Comparison of ENCODE assay signal across 8 cellular contexts in genomic region chr11:119340335-119341221, GRCh38. TPM values are rescaled to one million over a fixed set of nuclear protein-coding genes. Genes with fewer than 3 reads are reported as not detected.
A peak's percentile ranks its signal among the peaks of the same experiment; 100 is the strongest.
DNase-seq lines count a peak whose midpoint lies in the region; ATAC-seq and TF ChIP-seq lines count a peak whose summit lies in the region.

Gene C1QTNF5, minus strand, starts transcription at chr11:119340883. Its CDS starts 486 bp downstream, at chr11:119340397.

- CTCF ChIA-PET in activated CD8-positive, alpha-beta T cell treated with anti-CD3 and anti-CD28 coated beads, Interleukin-2, amount 10 ng/mL, durations not matched to agents 7 days and 5 days (lab: Charles Lee): interaction anchor here (0.6 to 5.1 kb wide), 17 partner anchors 8 to 140 kb away, joined by 3 to 96 read pairs (median 4); partner anchors contain the start of gene USP2
- CTCF ChIA-PET in activated CD8-positive, alpha-beta T cell treated with anti-CD3 and anti-CD28 coated beads for 36 hours (lab: Charles Lee): interaction anchor here (0.6 to 10.9 kb wide), 22 partner anchors 8 to 256 kb away, joined by 3 to 201 read pairs (median 3); partner anchors contain the start of genes HMBS and USP2

- POLR2A ChIA-PET in activated CD8-positive, alpha-beta T cell treated with anti-CD3 and anti-CD28 coated beads, Interleukin-2, amount 10 ng/mL, durations not matched to agents 7 days and 5 days (lab: Charles Lee): no interaction called here
- POLR2A ChIA-PET in activated CD8-positive, alpha-beta T cell treated with anti-CD3 and anti-CD28 coated beads for 36 hours (lab: Charles Lee): interaction anchor here (0.6 to 0.7 kb wide), 3 partner anchors 20 to 245 kb away, joined by 3 read pairs; no protein-coding TSS in a partner anchor

- no peaks in the 10 kb centered on the region for H3K9me3 Mint-ChIP-seq in activated CD8-positive, alpha-beta T cell treated with anti-CD3 and anti-CD28 coated beads, Interleukin-2, amount 10 ng/mL, durations not matched to agents 7 days and 5 days (ENCODE audit: insufficient read depth)
- no peaks in the 10 kb centered on the region for H3K9me3 Mint-ChIP-seq in activated CD8-positive, alpha-beta T cell treated with anti-CD3 and anti-CD28 coated beads for 36 hours
- H3K9me3 Mint-ChIP-seq in activated T-helper 2 cell treated with anti-CD3 and anti-CD28 coated beads, Interferon-gamma antibody, Interleukin-2, Interleukin-4, amounts not matched to agents 10 μg/mL and 5 μg/mL and 100 μg/mL, durations not matched to agents 14 hours and 24 hours and 36 hours: no peaks in the 10 kb centered on the region

- no peak within 1 kb of the TSS for H3K27ac Mint-ChIP-seq in activated CD8-positive, alpha-beta T cell treated with anti-CD3 and anti-CD28 coated beads, Interleukin-2, amount 10 ng/mL, durations not matched to agents 7 days and 5 days
- H3K27ac Mint-ChIP-seq in activated CD8-positive, alpha-beta T cell treated with anti-CD3 and anti-CD28 coated beads for 36 hours: no peak within 1 kb of the TSS
- H3K27ac Mint-ChIP-seq in activated T-helper 2 cell treated with anti-CD3 and anti-CD28 coated beads, Interferon-gamma antibody, Interleukin-2, Interleukin-4, amounts not matched to agents 10 μg/mL and 5 μg/mL and 100 μg/mL, durations not matched to agents 14 hours and 24 hours and 36 hours: no peak within 1 kb of the TSS

- ATAC-seq in activated CD8-positive, alpha-beta T cell treated with anti-CD3 and anti-CD28 coated beads, Interleukin-2, amount 10 ng/mL, durations not matched to agents 7 days and 5 days: peak; percentile 8
- no peak for ATAC-seq in activated CD8-positive, alpha-beta T cell treated with anti-CD3 and anti-CD28 coated beads for 36 hours
- ATAC-seq in GM18868 (IDR thresholded peaks at IDR 0.05; ENCODE audit: unreplicated experiment): no peak

- peaks cover 33% of the 10 kb centered on the region for H3K27me3 Mint-ChIP-seq in activated CD8-positive, alpha-beta T cell treated with anti-CD3 and anti-CD28 coated beads, Interleukin-2, amount 10 ng/mL, durations not matched to agents 7 days and 5 days (ENCODE audit: low read depth)
- peaks cover 29% of the 10 kb centered on the region for H3K27me3 Mint-ChIP-seq in activated CD8-positive, alpha-beta T cell treated with anti-CD3 and anti-CD28 coated beads for 36 hours
- peaks cover 40% of the 10 kb centered on the region for H3K27me3 Mint-ChIP-seq in activated T-helper 2 cell treated with anti-CD3 and anti-CD28 coated beads, Interferon-gamma antibody, Interleukin-2, Interleukin-4, amounts not matched to agents 10 μg/mL and 5 μg/mL and 100 μg/mL, durations not matched to agents 14 hours and 24 hours and 36 hours (ENCODE audit: low read depth)

- peaks cover 44% of the 10 kb centered on the region for H3K4me1 Mint-ChIP-seq in activated CD8-positive, alpha-beta T cell treated with anti-CD3 and anti-CD28 coated beads, Interleukin-2, amount 10 ng/mL, durations not matched to agents 7 days and 5 days (ENCODE audit: low read depth)
- peaks cover 39% of the 10 kb centered on the region for H3K4me1 Mint-ChIP-seq in activated CD8-positive, alpha-beta T cell treated with anti-CD3 and anti-CD28 coated beads for 36 hours (ENCODE audit: low read depth)
- peaks cover 26% of the 10 kb centered on the region for H3K4me1 Mint-ChIP-seq in activated T-helper 2 cell treated with anti-CD3 and anti-CD28 coated beads, Interferon-gamma antibody, Interleukin-2, Interleukin-4, amounts not matched to agents 10 μg/mL and 5 μg/mL and 100 μg/mL, durations not matched to agents 14 hours and 24 hours and 36 hours (ENCODE audit: low read depth)

- TF ChIP-seq CTCF in activated CD8-positive, alpha-beta T cell treated with anti-CD3 and anti-CD28 coated beads for 36 hours (IDR thresholded peaks at IDR 0.05): no peak
- no peak for TF ChIP-seq CTCF in epithelial cell of proximal tubule (conservative IDR thresholded peaks at IDR 0.05; ENCODE audit: low read depth, low read length)

- peaks cover 22% of the 10 kb centered on the region for H3K36me3 Mint-ChIP-seq in activated CD8-positive, alpha-beta T cell treated with anti-CD3 and anti-CD28 coated beads, Interleukin-2, amount 10 ng/mL, durations not matched to agents 7 days and 5 days (ENCODE audit: low read depth)
- peaks cover 21% of the 10 kb centered on the region for H3K36me3 Mint-ChIP-seq in activated CD8-positive, alpha-beta T cell treated with anti-CD3 and anti-CD28 coated beads for 36 hours (ENCODE audit: low read depth)
- peaks cover 19% of the 10 kb centered on the region for H3K36me3 Mint-ChIP-seq in activated T-helper 2 cell treated with anti-CD3 and anti-CD28 coated beads, Interferon-gamma antibody, Interleukin-2, Interleukin-4, amounts not matched to agents 10 μg/mL and 5 μg/mL and 100 μg/mL, durations not matched to agents 14 hours and 24 hours and 36 hours (ENCODE audit: low read depth)

- no peak for DNase-seq in activated CD8-positive, alpha-beta T cell treated with anti-CD3 and anti-CD28 coated beads, Interleukin-2, amount 10 ng/mL, durations not matched to agents 7 days and 5 days
- no peak for DNase-seq in activated CD8-positive, alpha-beta T cell treated with anti-CD3 and anti-CD28 coated beads for 36 hours
- no peak for DNase-seq in epithelial cell of proximal tubule (ENCODE audit: low read depth)
- peak; percentile 64 for DNase-seq in midbrain (lab: John Stamatoyannopoulos, UW)
- DNase-seq in ureter (ENCODE audit: low spot score): peak; percentile 87
- no peak for DNase-seq in activated T-helper 2 cell treated with anti-CD3 and anti-CD28 coated beads, Interferon-gamma antibody, Interleukin-2, Interleukin-4, amounts not matched to agents 10 μg/mL and 5 μg/mL and 100 μg/mL, durations not matched to agents 14 hours and 24 hours and 36 hours (ENCODE audit: low spot score)
- DNase-seq in stimulated activated CD4-positive, alpha-beta T cell treated with anti-CD3 and anti-CD28 coated beads, Interleukin-2, amount 100 ng/mL, for 24 hours: no peak

- H3K4me3 Mint-ChIP-seq in activated CD8-positive, alpha-beta T cell treated with anti-CD3 and anti-CD28 coated beads, Interleukin-2, amount 10 ng/mL, durations not matched to agents 7 days and 5 days: no peak within 1 kb of the TSS
- H3K4me3 Mint-ChIP-seq in activated CD8-positive, alpha-beta T cell treated with anti-CD3 and anti-CD28 coated beads for 36 hours: no peak within 1 kb of the TSS
- no peak within 1 kb of the TSS for H3K4me3 Mint-ChIP-seq in activated T-helper 2 cell treated with anti-CD3 and anti-CD28 coated beads, Interferon-gamma antibody, Interleukin-2, Interleukin-4, amounts not matched to agents 10 μg/mL and 5 μg/mL and 100 μg/mL, durations not matched to agents 14 hours and 24 hours and 36 hours (ENCODE audit: low read depth)

- intact Hi-C loops in activated CD8-positive, alpha-beta T cell treated with anti-CD3 and anti-CD28 coated beads for 36 hours (cut with micrococcal nuclease): no loop called here
- intact Hi-C loops in activated T-helper 2 cell treated with anti-CD3 and anti-CD28 coated beads, Interferon-gamma antibody, Interleukin-2, Interleukin-4, amounts not matched to agents 10 μg/mL and 5 μg/mL and 100 μg/mL, durations not matched to agents 14 hours and 24 hours and 36 hours (cut with micrococcal nuclease): no loop called here

- H3K4me3 ChIP-seq in epithelial cell of proximal tubule (ENCODE audit: low read depth, low read length): peak within 1 kb of the TSS; percentile 57

RNA-seq across cellular contexts. Expression of gene C1QTNF5, which starts in this region (rescaled TPM):
- total RNA-seq in activated CD8-positive, alpha-beta T cell treated with anti-CD3 and anti-CD28 coated beads, Interleukin-2, amount 10 ng/mL, durations not matched to agents 7 days and 5 days: not detected
- total RNA-seq in activated CD8-positive, alpha-beta T cell treated with anti-CD3 and anti-CD28 coated beads for 36 hours: not detected
- total RNA-seq in epithelial cell of proximal tubule: 0.87 and 1.8 TPM in 2 replicates
- 14.6 TPM for total RNA-seq in ureter
- total RNA-seq in activated T-helper 2 cell treated with anti-CD3 and anti-CD28 coated beads, Interferon-gamma antibody, Interleukin-2, Interleukin-4, amounts not matched to agents 10 μg/mL and 5 μg/mL and 100 μg/mL, durations not matched to agents 14 hours and 24 hours and 36 hours: not detected in 2 replicates

Comparison
In these comparisons a context has a peak if more than half of its experiments do, and no peak if none do; other contexts are left out.
1. Peak in ATAC-seq in activated CD8-positive, alpha-beta T cell treated with anti-CD3 and anti-CD28 coated beads, Interleukin-2, amount 10 ng/mL, durations not matched to agents 7 days and 5 days; RNA of the gene not detected or under 1 TPM.
2. DNase-seq: peak in midbrain (single experiment) and ureter (single experiment); none in activated CD8-positive, alpha-beta T cell treated with anti-CD3 and anti-CD28 coated beads, Interleukin-2, amount 10 ng/mL, durations not matched to agents 7 days and 5 days (single experiment), activated CD8-positive, alpha-beta T cell treated with anti-CD3 and anti-CD28 coated beads for 36 hours (single experiment), epithelial cell of proximal tubule (single experiment), activated T-helper 2 cell treated with anti-CD3 and anti-CD28 coated beads, Interferon-gamma antibody, Interleukin-2, Interleukin-4, amounts not matched to agents 10 μg/mL and 5 μg/mL and 100 μg/mL, durations not matched to agents 14 hours and 24 hours and 36 hours (single experiment) and stimulated activated CD4-positive, alpha-beta T cell treated with anti-CD3 and anti-CD28 coated beads, Interleukin-2, amount 100 ng/mL, for 24 hours (0 of 2).